ENCODE assay signal across 1 cellular context in the genomic region with DNA sequence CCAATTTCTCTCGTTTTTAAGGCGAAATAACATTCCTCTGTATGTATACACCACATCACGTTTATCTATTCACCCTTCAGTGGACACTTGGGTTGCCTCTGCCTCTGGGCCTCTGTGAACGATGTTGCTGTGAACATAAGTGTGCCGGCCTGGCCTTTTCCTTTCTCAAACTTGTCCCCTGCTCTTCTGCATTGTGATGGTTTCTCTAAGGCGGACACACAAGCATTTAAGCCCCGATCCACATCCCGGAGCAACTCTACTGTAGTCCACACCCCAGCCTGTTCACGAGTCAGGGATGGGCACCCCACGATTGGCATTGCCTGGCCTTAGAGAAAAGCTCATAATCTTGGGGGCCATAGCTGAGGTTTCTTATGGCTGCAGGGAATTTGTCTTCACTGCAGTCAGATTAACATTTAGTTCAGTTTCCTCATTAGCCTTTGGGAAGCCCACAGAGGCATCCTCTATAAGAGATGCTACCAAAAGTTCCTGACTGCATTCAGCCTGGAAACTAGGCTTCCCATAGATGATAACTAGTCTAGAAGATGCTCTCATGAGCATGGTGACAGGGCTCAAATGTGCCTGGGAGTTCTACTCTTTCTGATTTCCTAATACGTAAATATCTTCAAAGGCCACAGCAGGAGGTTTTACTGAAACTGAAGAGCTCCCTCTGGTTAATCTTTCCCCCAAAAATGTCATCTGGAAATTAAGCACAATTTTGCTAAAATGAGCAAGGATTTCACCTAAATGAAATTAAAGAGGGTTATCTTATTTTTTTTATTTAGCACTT.
TF ChIP-seq lines count a peak whose summit lies in the region.

No MANE protein-coding gene starts in this region.

TF ChIP-seq in K562, 482 proteins besides CTCF, POLR2A, EP300 and RAD21:
- TF ChIP-seq XRCC5 (IDR thresholded peaks at IDR 0.05; ENCODE audit: low read depth, low read length), result no peak
- TF ChIP-seq ZNF75A (CRISPR knock-in tag; IDR thresholded peaks at IDR 0.05), result no peak
- no peak for TF ChIP-seq MAFG (tag; conservative IDR thresholded peaks at IDR 0.05)
- TF ChIP-seq ZBTB1 (CRISPR knock-in tag; IDR thresholded peaks at IDR 0.05; ENCODE audit: borderline replicate concordance, low read depth), result no peak
- TF ChIP-seq ZNF696 (CRISPR knock-in tag; conservative IDR thresholded peaks at IDR 0.05), result no peak
- TF ChIP-seq SETDB1 (IDR thresholded peaks at IDR 0.05; ENCODE audit: low read length), result no peak
- no peak for TF ChIP-seq EHMT2 (IDR thresholded peaks at IDR 0.05)
- TF ChIP-seq ZNF324 (CRISPR knock-in tag; IDR thresholded peaks at IDR 0.05), result no peak
- TF ChIP-seq, protein P1, sequence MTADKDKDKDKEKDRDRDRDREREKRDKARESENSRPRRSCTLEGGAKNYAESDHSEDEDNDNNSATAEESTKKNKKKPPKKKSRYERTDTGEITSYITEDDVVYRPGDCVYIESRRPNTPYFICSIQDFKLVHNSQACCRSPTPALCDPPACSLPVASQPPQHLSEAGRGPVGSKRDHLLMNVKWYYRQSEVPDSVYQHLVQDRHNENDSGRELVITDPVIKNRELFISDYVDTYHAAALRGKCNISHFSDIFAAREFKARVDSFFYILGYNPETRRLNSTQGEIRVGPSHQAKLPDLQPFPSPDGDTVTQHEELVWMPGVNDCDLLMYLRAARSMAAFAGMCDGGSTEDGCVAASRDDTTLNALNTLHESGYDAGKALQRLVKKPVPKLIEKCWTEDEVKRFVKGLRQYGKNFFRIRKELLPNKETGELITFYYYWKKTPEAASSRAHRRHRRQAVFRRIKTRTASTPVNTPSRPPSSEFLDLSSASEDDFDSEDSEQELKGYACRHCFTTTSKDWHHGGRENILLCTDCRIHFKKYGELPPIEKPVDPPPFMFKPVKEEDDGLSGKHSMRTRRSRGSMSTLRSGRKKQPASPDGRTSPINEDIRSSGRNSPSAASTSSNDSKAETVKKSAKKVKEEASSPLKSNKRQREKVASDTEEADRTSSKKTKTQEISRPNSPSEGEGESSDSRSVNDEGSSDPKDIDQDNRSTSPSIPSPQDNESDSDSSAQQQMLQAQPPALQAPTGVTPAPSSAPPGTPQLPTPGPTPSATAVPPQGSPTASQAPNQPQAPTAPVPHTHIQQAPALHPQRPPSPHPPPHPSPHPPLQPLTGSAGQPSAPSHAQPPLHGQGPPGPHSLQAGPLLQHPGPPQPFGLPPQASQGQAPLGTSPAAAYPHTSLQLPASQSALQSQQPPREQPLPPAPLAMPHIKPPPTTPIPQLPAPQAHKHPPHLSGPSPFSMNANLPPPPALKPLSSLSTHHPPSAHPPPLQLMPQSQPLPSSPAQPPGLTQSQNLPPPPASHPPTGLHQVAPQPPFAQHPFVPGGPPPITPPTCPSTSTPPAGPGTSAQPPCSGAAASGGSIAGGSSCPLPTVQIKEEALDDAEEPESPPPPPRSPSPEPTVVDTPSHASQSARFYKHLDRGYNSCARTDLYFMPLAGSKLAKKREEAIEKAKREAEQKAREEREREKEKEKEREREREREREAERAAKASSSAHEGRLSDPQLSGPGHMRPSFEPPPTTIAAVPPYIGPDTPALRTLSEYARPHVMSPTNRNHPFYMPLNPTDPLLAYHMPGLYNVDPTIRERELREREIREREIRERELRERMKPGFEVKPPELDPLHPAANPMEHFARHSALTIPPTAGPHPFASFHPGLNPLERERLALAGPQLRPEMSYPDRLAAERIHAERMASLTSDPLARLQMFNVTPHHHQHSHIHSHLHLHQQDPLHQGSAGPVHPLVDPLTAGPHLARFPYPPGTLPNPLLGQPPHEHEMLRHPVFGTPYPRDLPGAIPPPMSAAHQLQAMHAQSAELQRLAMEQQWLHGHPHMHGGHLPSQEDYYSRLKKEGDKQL (CRISPR knock-in tag; IDR thresholded peaks at IDR 0.05; ENCODE audit: borderline replicate concordance), result no peak
- TF ChIP-seq ZBED1 (IDR thresholded peaks at IDR 0.05), result no peak
- TF ChIP-seq ZNF77 (CRISPR knock-in tag; IDR thresholded peaks at IDR 0.05), result no peak
- TF ChIP-seq SUPT5H (IDR thresholded peaks at IDR 0.05), result no peak
- TF ChIP-seq DIDO1 (tag; IDR thresholded peaks at IDR 0.05; ENCODE audit: low read depth), result no peak
- no peak for TF ChIP-seq ILF3 (IDR thresholded peaks at IDR 0.05; ENCODE audit: borderline replicate concordance)
- TF ChIP-seq, protein P2, sequence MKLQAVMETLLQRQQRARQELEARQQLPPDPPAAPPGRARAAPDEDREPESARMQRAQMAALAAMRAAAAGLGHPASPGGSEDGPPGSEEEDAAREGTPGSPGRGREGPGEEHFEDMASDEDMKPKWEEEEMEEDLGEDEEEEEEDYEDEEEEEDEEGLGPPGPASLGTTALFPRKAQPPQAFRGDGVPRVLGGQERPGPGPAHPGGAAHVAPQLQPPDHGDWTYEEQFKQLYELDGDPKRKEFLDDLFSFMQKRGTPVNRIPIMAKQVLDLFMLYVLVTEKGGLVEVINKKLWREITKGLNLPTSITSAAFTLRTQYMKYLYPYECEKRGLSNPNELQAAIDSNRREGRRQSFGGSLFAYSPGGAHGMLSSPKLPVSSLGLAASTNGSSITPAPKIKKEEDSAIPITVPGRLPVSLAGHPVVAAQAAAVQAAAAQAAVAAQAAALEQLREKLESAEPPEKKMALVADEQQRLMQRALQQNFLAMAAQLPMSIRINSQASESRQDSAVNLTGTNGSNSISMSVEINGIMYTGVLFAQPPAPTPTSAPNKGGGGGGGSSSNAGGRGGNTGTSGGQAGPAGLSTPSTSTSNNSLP (IDR thresholded peaks at IDR 0.05; ENCODE audit: borderline replicate concordance, low read depth, low read length), result no peak
